Comparison of ENCODE assay signal across 30 cellular contexts in the genomic region with DNA sequence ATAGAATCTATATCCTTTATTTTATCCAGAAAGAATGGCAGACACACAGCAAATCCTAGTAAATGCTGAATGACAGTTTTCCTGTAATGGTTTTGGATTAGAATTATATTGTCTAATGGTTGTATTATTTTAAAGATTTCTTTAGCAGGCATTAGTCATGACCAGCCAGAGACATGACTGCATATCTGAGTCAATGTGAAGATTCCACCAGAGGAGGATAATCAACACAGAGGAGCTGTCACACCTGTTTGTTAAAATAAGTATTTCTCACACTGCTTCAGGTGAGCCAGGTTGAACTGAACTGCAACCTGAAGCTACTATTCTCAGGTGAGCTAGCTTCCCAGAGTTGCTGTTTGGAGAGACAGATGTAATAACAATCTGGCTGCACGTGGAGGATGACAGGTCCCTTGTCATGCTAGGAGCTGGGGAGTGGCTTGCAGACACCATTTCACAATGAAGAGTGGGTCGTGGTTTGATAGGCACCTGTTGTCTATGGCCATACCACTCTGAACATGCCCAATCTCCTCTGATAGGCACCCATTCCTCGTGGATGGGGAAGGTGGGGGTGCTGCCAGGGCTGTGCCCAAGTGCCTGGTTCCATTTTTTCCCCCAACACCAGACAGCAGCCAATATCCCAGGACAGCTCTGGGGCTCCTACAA.
DNase-seq lines count a peak whose midpoint lies in the region; TF ChIP-seq lines count a peak whose summit lies in the region.
"Had no signal": no experiment of that assay in that cellular context is flagged by ENCODE, and none has a peak within 500 bp of the region (broad histone marks: within the 10 kb centered on the region; RNA-seq: fewer than 3 reads in every experiment).

No MANE protein-coding gene starts in this region.

- H3K9me2 ChIP-seq in Karpas-422 (replicated peaks; ENCODE audit: insufficient read depth, low read length), result no peaks in the 10 kb centered on the region

- no peaks in the 10 kb centered on the region for H3K27me3 ChIP-seq in Karpas-422 (ENCODE audit: low read length)
- H3K27me3 ChIP-seq: sigmoid colon, suprapubic skin had no signal

- in situ Hi-C loops in KBM-7 (cut with MboI; ENCODE audit: low pct_unique_long_range_greater_than_20kb, low sequenced_read_pairs), result no loop called here

- H3K36me3 ChIP-seq in Karpas-422 (ENCODE audit: insufficient read depth, low read length), result no peaks in the 10 kb centered on the region
- H3K36me3 ChIP-seq: esophagus muscularis mucosa, prostate gland, sigmoid colon, suprapubic skin had no signal

- H3K4me1 ChIP-seq in Karpas-422 (ENCODE audit: low read length), result no peaks in the 10 kb centered on the region
- H3K4me1 ChIP-seq: esophagus muscularis mucosa, prostate gland, sigmoid colon, suprapubic skin had no signal

- H2AFZ ChIP-seq in Karpas-422 (ENCODE audit: low read length), result no peak overlapping the region

- DNase-seq in GM03348 (ENCODE audit: low spot score) (peak; percentile 31), Karpas-422 (peak; percentile 32), choroid plexus epithelial cell (ENCODE audit: low read depth) (peak; percentile 18), myocyte (ENCODE audit: low read depth) (peak; percentile 59), KBM-7 (no peak), ecto neural progenitor cell (ENCODE audit: low spot score) (no peak)
- DNase-seq in activated CD4-positive, alpha-beta T cell treated with anti-CD3 and anti-CD28 coated beads, Interleukin-2, amount 50 U/mL, for 4 hours, result no peak
- DNase-seq: activated CD4-positive, alpha-beta T cell treated with anti-CD3 and anti-CD28 coated beads, Interleukin-2, amount 10 ng/mL, durations not matched to agents 24 days and 14 days; activated naive CD4-positive, alpha-beta T cell; activated T-cell treated with anti-CD3 and anti-CD28 coated beads, Interleukin-2, amount 50 U/mL, for 48 hours; Calu3; DND-41; effector CD8-positive, alpha-beta T cell; foreskin melanocyte; left colon; NCI-H1417; NCI-H2081; NCI-H446 treated with DMSO at 0.1 percent for 48 hours; NK-92 treated with Interleukin-12 subunit alpha and Interleukin-12 subunit beta, amount 100 ng/mL, for 24 hours; SIG-M5; sigmoid colon; stimulated activated CD4-positive, alpha-beta T cell treated with anti-CD3 and anti-CD28 coated beads, Interleukin-4, amount 100 ng/mL, for 4 hours; stimulated activated naive CD4-positive, alpha-beta T cell; SW 1271; T-helper 9 cell had no signal

- no peak for TF ChIP-seq CTCF in choroid plexus epithelial cell (conservative IDR thresholded peaks at IDR 0.05; ENCODE audit: low read depth, low read length)

- H3K4me2 ChIP-seq in Karpas-422 (ENCODE audit: low read depth, low read length, poor library complexity, severe bottlenecking), result no peak overlapping the region

- H3K79me2 ChIP-seq in Karpas-422 (ENCODE audit: low read length), result no peaks in the 10 kb centered on the region

- H3K27ac ChIP-seq in Karpas-422 (ENCODE audit: low read length), result no peak overlapping the region
- H3K27ac ChIP-seq: C4-2B, esophagus muscularis mucosa, prostate gland, sigmoid colon, suprapubic skin had no signal

- H3K9me3 ChIP-seq in Karpas-422 (ENCODE audit: low read length), result no peaks in the 10 kb centered on the region
- H3K9me3 ChIP-seq: esophagus muscularis mucosa, prostate gland, sigmoid colon, suprapubic skin had no signal

- no peaks in the 10 kb centered on the region for H4K20me1 ChIP-seq in Karpas-422 (ENCODE audit: insufficient read depth, low read depth, low read length)

- H3K4me3 ChIP-seq in Karpas-422 (ENCODE audit: low read length) (no peak overlapping the region), choroid plexus epithelial cell (ENCODE audit: low read depth, low read length) (no peak overlapping the region)
- H3K4me3 ChIP-seq: esophagus muscularis mucosa, GM12878, prostate gland, sigmoid colon, suprapubic skin had no signal

- H3K9ac ChIP-seq in Karpas-422 (ENCODE audit: low read length), result no peak overlapping the region

Comparison
In these comparisons a context has a peak if more than half of its experiments do, and no peak if none do; other contexts are left out.
1. DNase-seq: peak in GM03348 (single experiment), Karpas-422 (single experiment), choroid plexus epithelial cell (single experiment) and myocyte (single experiment); none in activated CD4-positive, alpha-beta T cell treated with anti-CD3 and anti-CD28 coated beads, Interleukin-2, amount 50 U/mL, for 4 hours (0 of 2), KBM-7 (single experiment) and ecto neural progenitor cell (single experiment).